Comparison of ENCODE assay signal across 1 cellular context in the genomic region with DNA sequence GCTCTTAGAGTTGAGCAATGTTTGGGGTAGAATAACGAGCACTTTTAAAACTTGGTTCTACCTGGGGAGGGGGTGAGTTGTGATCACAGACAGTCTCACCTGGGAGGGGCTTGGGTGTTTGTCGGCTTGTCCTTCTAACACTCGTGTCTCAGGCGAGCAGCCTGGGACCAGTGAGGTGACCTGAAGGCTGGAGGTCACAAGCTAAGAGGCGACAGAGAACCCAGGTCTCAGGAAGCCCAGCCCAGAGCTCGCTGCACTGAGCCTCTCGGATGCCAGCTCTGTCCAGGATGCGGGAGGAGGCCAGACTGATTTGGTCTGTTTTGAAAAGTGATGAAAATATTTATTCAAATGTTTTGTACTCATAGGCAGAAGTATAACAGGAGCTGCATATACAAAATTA.
TF ChIP-seq lines count a peak whose summit lies in the region.

No MANE protein-coding gene starts in this region.

TF ChIP-seq in IMR-90, 13 proteins besides CTCF, POLR2A, EP300 and RAD21:
- TF ChIP-seq FOS (IDR thresholded peaks at IDR 0.05; ENCODE audit: low read depth, low read length), result no peak
- TF ChIP-seq BHLHE40 (IDR thresholded peaks at IDR 0.05; ENCODE audit: low read depth, low read length), result no peak
- TF ChIP-seq USF2 (IDR thresholded peaks at IDR 0.05; ENCODE audit: low read depth, low read length), result no peak
- no peak for TF ChIP-seq CHD1 (IDR thresholded peaks at IDR 0.05; ENCODE audit: low read depth, low read length)
- TF ChIP-seq MXI1 (IDR thresholded peaks at IDR 0.05; ENCODE audit: borderline replicate concordance, low read depth, low read length), result no peak
- TF ChIP-seq NFE2L2 (IDR thresholded peaks at IDR 0.05; ENCODE audit: low read depth, low read length), result no peak
- TF ChIP-seq, protein P1, sequence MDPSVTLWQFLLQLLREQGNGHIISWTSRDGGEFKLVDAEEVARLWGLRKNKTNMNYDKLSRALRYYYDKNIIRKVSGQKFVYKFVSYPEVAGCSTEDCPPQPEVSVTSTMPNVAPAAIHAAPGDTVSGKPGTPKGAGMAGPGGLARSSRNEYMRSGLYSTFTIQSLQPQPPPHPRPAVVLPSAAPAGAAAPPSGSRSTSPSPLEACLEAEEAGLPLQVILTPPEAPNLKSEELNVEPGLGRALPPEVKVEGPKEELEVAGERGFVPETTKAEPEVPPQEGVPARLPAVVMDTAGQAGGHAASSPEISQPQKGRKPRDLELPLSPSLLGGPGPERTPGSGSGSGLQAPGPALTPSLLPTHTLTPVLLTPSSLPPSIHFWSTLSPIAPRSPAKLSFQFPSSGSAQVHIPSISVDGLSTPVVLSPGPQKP (IDR thresholded peaks at IDR 0.05; ENCODE audit: borderline replicate concordance, low read depth, low read length), result no peak
TF ChIP-seq in IMR-90: peak in this region for 0.
